8 cellular contexts compared by ENCODE assay signal in genomic region chr6:48068326-48069191, GRCh38. TPM values are rescaled to one million over a fixed set of nuclear protein-coding genes. Genes with fewer than 3 reads are reported as not detected.
DNase-seq lines count a peak whose midpoint lies in the region; ATAC-seq, FAIRE-seq and TF ChIP-seq lines count a peak whose summit lies in the region.
"Had no signal": no experiment of that assay in that cellular context is flagged by ENCODE, and none has a peak within 500 bp of the region (broad histone marks: within the 10 kb centered on the region; RNA-seq: fewer than 3 reads in every experiment).

No MANE protein-coding gene starts in this region.

- H3K27me3 ChIP-seq in astrocyte (ENCODE audit: insufficient read depth, low read length) (peaks cover 9% of the 10 kb centered on the region), subcutaneous abdominal adipose tissue (ENCODE audit: control insufficient read depth in 5 of 5, insufficient read depth in 4 of 5, low read length in 5 of 5) (peaks cover 0 to 8% (median 5%) of the 10 kb centered on the region in 5 donors)

- no peaks in the 10 kb centered on the region for H3K36me3 ChIP-seq in astrocyte (ENCODE audit: insufficient read depth, low read length)
- no peaks in the 10 kb centered on the region for H3K36me3 ChIP-seq in subcutaneous abdominal adipose tissue (ENCODE audit: control insufficient read depth in 5 of 5, insufficient read depth in 5 of 5, low read length in 5 of 5)

- no peaks in the 10 kb centered on the region for H3K9me3 Mint-ChIP-seq in astrocyte (ENCODE audit: unreplicated experiment)
- H3K9me3 Mint-ChIP-seq: activated T-cell treated with anti-CD3 and anti-CD28 coated beads, Interleukin-2, amount 50 U/mL, for 4 hours had no signal

- H3K4me3 Mint-ChIP-seq in astrocyte (ENCODE audit: unreplicated experiment) = peak overlapping the region; percentile 73
- H3K4me3 Mint-ChIP-seq: activated T-cell treated with anti-CD3 and anti-CD28 coated beads, Interleukin-2, amount 50 U/mL, for 4 hours had no signal

- H3K9ac ChIP-seq in astrocyte (ENCODE audit: low read length) = no peak overlapping the region
- H3K9ac ChIP-seq in subcutaneous abdominal adipose tissue (ENCODE audit: low read length in 5 of 5) = no peak overlapping the region

- no peaks in the 10 kb centered on the region for H3K27me3 Mint-ChIP-seq in astrocyte (ENCODE audit: low read depth, unreplicated experiment)

- peak overlapping the region; percentile 35 for H3K4me3 ChIP-seq in Jurkat, Clone E6-1 (ENCODE audit: low read length)
- no peak overlapping the region for H3K4me3 ChIP-seq in astrocyte (ENCODE audit: insufficient read depth, low read depth, low read length)
- peak overlapping the region; percentile 53 for H3K4me3 ChIP-seq in iPS-18c (ENCODE audit: insufficient read depth, low read depth, low read length)
- peak overlapping the region; percentile 45 to 72 (median 58) for H3K4me3 ChIP-seq in subcutaneous abdominal adipose tissue (ENCODE audit: low read depth in 1 of 5, low read length in 5 of 5)

- no peak for ATAC-seq in GM18498 (IDR thresholded peaks at IDR 0.05; ENCODE audit: unreplicated experiment)
- no peak for ATAC-seq in GM21526 (IDR thresholded peaks at IDR 0.05; ENCODE audit: low FRiP score, unreplicated experiment)

- no peaks in the 10 kb centered on the region for H3K4me1 ChIP-seq in astrocyte (ENCODE audit: insufficient read depth, low read length)
- H3K4me1 ChIP-seq in subcutaneous abdominal adipose tissue (ENCODE audit: control insufficient read depth in 5 of 5, insufficient read depth in 5 of 5, low read length in 5 of 5) = peaks cover 1 to 19% (median 16%) of the 10 kb centered on the region in 5 donors

- no peak for DNase-seq in Jurkat, Clone E6-1 (ENCODE audit: low read depth, low spot score)
- DNase-seq in astrocyte (ENCODE audit: low read depth) (no peak), NCI-H1694 (lab: John Stamatoyannopoulos, UW) (no peak)
- DNase-seq: activated T-cell treated with anti-CD3 and anti-CD28 coated beads, Interleukin-2, amount 50 U/mL, for 4 hours had no signal

- H3K4me2 ChIP-seq in astrocyte (ENCODE audit: low read length) = peak overlapping the region; percentile 80

- FAIRE-seq in astrocyte (lab: Jason Lieb, UNC) = no peak

- peak overlapping the region; percentile 29 for H3K27ac Mint-ChIP-seq in astrocyte (ENCODE audit: unreplicated experiment)

- TF ChIP-seq CTCF in astrocyte (IDR thresholded peaks at IDR 0.05; ENCODE audit: insufficient read depth, low read depth, low read length) = no peak

- peaks cover 16% of the 10 kb centered on the region for H3K4me1 Mint-ChIP-seq in astrocyte (ENCODE audit: low read depth, unreplicated experiment)

- H3K27ac ChIP-seq in astrocyte (ENCODE audit: low read depth, low read length) = no peak overlapping the region
- no peak overlapping the region for H3K27ac ChIP-seq in subcutaneous abdominal adipose tissue (ENCODE audit: low read depth, low read length)

- H3K9me3 ChIP-seq in astrocyte (ENCODE audit: insufficient read depth, low read depth, low read length) (no peaks in the 10 kb centered on the region), iPS-18c (ENCODE audit: control insufficient read depth, insufficient read depth, low read length) (no peaks in the 10 kb centered on the region), subcutaneous abdominal adipose tissue (ENCODE audit: control insufficient read depth in 5 of 5, low read length in 5 of 5) (no peaks in the 10 kb centered on the region)

- peaks cover 41% of the 10 kb centered on the region for H4K20me1 ChIP-seq in astrocyte (ENCODE audit: insufficient read depth, low read length)

- H2AFZ ChIP-seq in astrocyte (ENCODE audit: low read depth, low read length) = no peak overlapping the region

- no peaks in the 10 kb centered on the region for H3K36me3 Mint-ChIP-seq in astrocyte (ENCODE audit: low read depth, unreplicated experiment)

- H3K79me2 ChIP-seq in astrocyte (ENCODE audit: insufficient read depth, low read length) = no peaks in the 10 kb centered on the region

RNA-seq across cellular contexts. Expression of gene PTCHD4, which starts 42.4 kb away (rescaled TPM):
- 1.5 TPM for polyA plus RNA-seq in Jurkat, Clone E6-1 (2012; ENCODE audit: insufficient read depth, insufficient read length)
- total RNA-seq in astrocyte = 11.4 and 12.4 TPM in 2 replicates
- total RNA-seq: activated T-cell treated with anti-CD3 and anti-CD28 coated beads, Interleukin-2, amount 50 U/mL, for 4 hours had no signal
